Comparison of ENCODE assay signal across 37 cellular contexts in genomic region chr5:6218517-6218916, GRCh38.
DNase-seq lines count a peak whose midpoint lies in the region; ATAC-seq, FAIRE-seq and TF ChIP-seq lines count a peak whose summit lies in the region.
"Had no signal": no experiment of that assay in that cellular context is flagged by ENCODE, and none has a peak within 500 bp of the region (broad histone marks: within the 10 kb centered on the region; RNA-seq: fewer than 3 reads in every experiment).

No MANE protein-coding gene starts in this region.

- H4K8ac ChIP-seq in neuronal stem cell (ENCODE audit: low read depth, low read length), result no peak overlapping the region

- no peak for FAIRE-seq in HepG2 (lab: Jason Lieb, UNC)
- FAIRE-seq: A204.1, A549, D721Med had no signal

- no peak overlapping the region for H4K91ac ChIP-seq in neuronal stem cell (ENCODE audit: low read depth, low read length, poor library complexity)

- H2AFZ ChIP-seq in HepG2 (ENCODE audit: low read length), result no peak overlapping the region
- H2AFZ ChIP-seq in neuronal stem cell (ENCODE audit: low read length), result no peak overlapping the region
- no peak overlapping the region for H2AFZ ChIP-seq in hepatocyte

- H3K18ac ChIP-seq in neuronal stem cell (ENCODE audit: low read length), result no peak overlapping the region

- DNase-seq in HepG2 (ENCODE audit: low spot score), result no peak
- no peak for DNase-seq in right lobe of liver
- peak; percentile 5 for DNase-seq in islet precursor cell
- DNase-seq in neuronal stem cell (ENCODE audit: low spot score), result no peak
- peak; percentile 46 for DNase-seq in osteocyte (ENCODE audit: extremely low spot score, unreplicated experiment)
- DNase-seq in hepatocyte (ENCODE audit: low spot score), result no peak
- DNase-seq in posterior vena cava (ENCODE audit: low spot score), result no peak
- no peak for DNase-seq in transverse colon
- DNase-seq: 8988T; ACHN; AML-193; BE2C; C1 segment of cervical spinal cord; Caco-2; Calu3; CD4-positive, alpha-beta memory T cell; CD4-positive, alpha-beta T cell; CD4-positive, CD25-positive, alpha-beta regulatory T cell; CD8-positive, alpha-beta memory T cell; CD8-positive, alpha-beta T cell; COR-L47; DMS 273 treated with DMSO at 0.1 percent for 48 hours; DMS153; DMS53; DMS79; DMS79 treated with DMSO at 0.1 percent for 48 hours; DND-41; EL had no signal

- H2BK120ac ChIP-seq in neuronal stem cell (ENCODE audit: low read depth, low read length), result no peak overlapping the region

- no peak overlapping the region for H3K4me3 Mint-ChIP-seq in osteocyte (ENCODE audit: unreplicated experiment)
- H3K4me3 Mint-ChIP-seq: B cell; CD14-positive monocyte; CD4-positive, alpha-beta memory T cell; CD4-positive, alpha-beta T cell; CD8-positive, alpha-beta T cell had no signal

- H3K4ac ChIP-seq in neuronal stem cell (ENCODE audit: low read length), result no peak overlapping the region

- H3K9me3 Mint-ChIP-seq in osteocyte (ENCODE audit: unreplicated experiment), result peaks cover 15% of the 10 kb centered on the region
- H3K9me3 Mint-ChIP-seq: CD4-positive, alpha-beta T cell had no signal

- H3K36me3 Mint-ChIP-seq in osteocyte (ENCODE audit: unreplicated experiment), result no peaks in the 10 kb centered on the region
- H3K36me3 Mint-ChIP-seq: CD14-positive monocyte; CD4-positive, alpha-beta memory T cell; CD4-positive, CD25-positive, alpha-beta regulatory T cell; CD8-positive, alpha-beta memory T cell; CD8-positive, alpha-beta T cell had no signal

- no peaks in the 10 kb centered on the region for H3K4me1 Mint-ChIP-seq in osteocyte (ENCODE audit: unreplicated experiment)
- H3K4me1 Mint-ChIP-seq: B cell; CD14-positive monocyte; CD4-positive, alpha-beta memory T cell; CD4-positive, CD25-positive, alpha-beta regulatory T cell; CD8-positive, alpha-beta memory T cell had no signal

- H3K4me3 ChIP-seq in HepG2 (replicated peaks in 1 of 3; ENCODE audit: insufficient read depth in 1 of 3, low read depth in 2 of 3, low read length in 3 of 3), result no peak overlapping the region
- no peak overlapping the region for H3K4me3 ChIP-seq in right lobe of liver
- no peak overlapping the region for H3K4me3 ChIP-seq in neuronal stem cell (ENCODE audit: low read length in 2 of 2)
- H3K4me3 ChIP-seq in hepatocyte, result no peak overlapping the region
- no peak overlapping the region for H3K4me3 ChIP-seq in transverse colon
- H3K4me3 ChIP-seq: A549; BLaER1; BLaER1 treated with 17β-estradiol and CSF1 and Interleukin-3, amounts not matched to agents 10 nM and 100 nM had no signal

- H3K4me1 ChIP-seq in HepG2 (ENCODE audit: insufficient read depth, low read length) (peaks cover 23% of the 10 kb centered on the region), right lobe of liver (no peaks in the 10 kb centered on the region), neuronal stem cell (ENCODE audit: control insufficient read depth in 2 of 2, insufficient read depth in 1 of 2, low read depth in 1 of 2, low read length in 2 of 2) (peaks cover 0 to 7% of the 10 kb centered on the region in 2 donors), hepatocyte (ENCODE audit: insufficient read depth) (no peaks in the 10 kb centered on the region), transverse colon (no peaks in the 10 kb centered on the region)
- H3K4me1 ChIP-seq: A549, BE2C, Caco-2 had no signal

- H3K4me2 ChIP-seq in HepG2 (ENCODE audit: low read depth, low read length) (no peak overlapping the region), neuronal stem cell (ENCODE audit: insufficient read depth, low read length, poor library complexity, severe bottlenecking) (no peak overlapping the region), hepatocyte (no peak overlapping the region)
- H3K4me2 ChIP-seq: A549 had no signal

- no peak overlapping the region for H3K14ac ChIP-seq in neuronal stem cell (ENCODE audit: low read length)

- no peak overlapping the region for H3K27ac ChIP-seq in HepG2 (ENCODE audit: extremely low read length, insufficient read depth, low read length)
- H3K27ac ChIP-seq in right lobe of liver, result no peak overlapping the region
- H3K27ac ChIP-seq in neuronal stem cell (replicated peaks; ENCODE audit: low read length), result no peak overlapping the region
- no peak overlapping the region for H3K27ac ChIP-seq in hepatocyte
- H3K27ac ChIP-seq in transverse colon, result no peak overlapping the region
- H3K27ac ChIP-seq: 22Rv1; A549; BLaER1; BLaER1 treated with 17β-estradiol and CSF1 and Interleukin-3, amounts not matched to agents 10 nM and 100 nM; C4-2B had no signal

- TF ChIP-seq EP300 in HepG2 (IDR thresholded peaks at IDR 0.05; ENCODE audit: low read depth in 2 of 2, low read length in 2 of 2) (no peak), HepG2 (CRISPR knock-in tag; IDR thresholded peaks at IDR 0.05; ENCODE audit: borderline replicate concordance) (no peak), transverse colon (IDR thresholded peaks at IDR 0.05; ENCODE audit: low read depth) (no peak)

- H2BK12ac ChIP-seq in neuronal stem cell (ENCODE audit: low read length), result no peak overlapping the region

- no peaks in the 10 kb centered on the region for H3K79me1 ChIP-seq in neuronal stem cell (ENCODE audit: low read depth, low read length)

- BruUV-seq in HepG2 (replicated peaks; lab: Mats Ljungman, UMichigan), result no TSS peak

- no peak overlapping the region for H3K23ac ChIP-seq in neuronal stem cell (ENCODE audit: low read depth, low read length, poor library complexity)

- TF ChIP-seq POLR2A in HepG2 (IDR thresholded peaks at IDR 0.05; ENCODE audit: insufficient read depth in 1 of 2, low read depth in 2 of 2, low read length in 2 of 2) (no peak), right lobe of liver (IDR thresholded peaks at IDR 0.05) (no peak), transverse colon (IDR thresholded peaks at IDR 0.05) (no peak)

- H2BK5ac ChIP-seq in neuronal stem cell (ENCODE audit: low read length), result no peak overlapping the region

- H2AK5ac ChIP-seq in neuronal stem cell (ENCODE audit: low read depth, low read length), result peak overlapping the region; percentile 16

- H3K27me3 ChIP-seq in HepG2 (ENCODE audit: control insufficient read depth in 1 of 2, insufficient read depth in 2 of 2, low read length in 2 of 2) (no peaks in the 10 kb centered on the region; a peak in 1 of 5 replicates), right lobe of liver (no peaks in the 10 kb centered on the region), neuronal stem cell (ENCODE audit: control insufficient read depth in 3 of 3, insufficient read depth in 3 of 3, low read depth in 1 of 3, low read length in 3 of 3) (no peaks in the 10 kb centered on the region), hepatocyte (no peaks in the 10 kb centered on the region), transverse colon (no peaks in the 10 kb centered on the region)
- H3K27me3 ChIP-seq: BE2C; BLaER1; BLaER1 treated with 17β-estradiol and CSF1 and Interleukin-3, amounts not matched to agents 10 nM and 100 nM had no signal

- H3K9ac ChIP-seq in HepG2 (ENCODE audit: insufficient read depth, low read depth, low read length) (no peak overlapping the region), neuronal stem cell (ENCODE audit: low read depth, low read length, poor library complexity) (no peak overlapping the region)
- H3K9ac ChIP-seq: BLaER1; BLaER1 treated with 17β-estradiol and CSF1 and Interleukin-3, amounts not matched to agents 10 nM and 100 nM had no signal

- H4K20me1 ChIP-seq in HepG2 (ENCODE audit: insufficient read depth, low read length) (no peaks in the 10 kb centered on the region), hepatocyte (ENCODE audit: insufficient read depth, poor library complexity, severe bottlenecking) (no peaks in the 10 kb centered on the region)
- H4K20me1 ChIP-seq: BLaER1; BLaER1 treated with 17β-estradiol and CSF1 and Interleukin-3, amounts not matched to agents 10 nM and 100 nM had no signal

- CTCF ChIA-PET in HepG2 (lab: Yijun Ruan, JAX; ENCODE audit: low intra/inter-chr PET ratio, low total read pairs), result no interaction called here

- H2BK15ac ChIP-seq in neuronal stem cell (ENCODE audit: low read length), result no peak overlapping the region

- H3K36me3 ChIP-seq in HepG2 (replicated peaks in 1 of 2; ENCODE audit: control insufficient read depth in 1 of 2, insufficient read depth in 2 of 2, low read length in 2 of 2), result no peaks in the 10 kb centered on the region
- H3K36me3 ChIP-seq in right lobe of liver, result no peaks in the 10 kb centered on the region
- no peaks in the 10 kb centered on the region for H3K36me3 ChIP-seq in neuronal stem cell (replicated peaks in 1 of 2; ENCODE audit: control insufficient read depth in 2 of 2, insufficient read depth in 2 of 2, low read length in 2 of 2)
- no peaks in the 10 kb centered on the region for H3K36me3 ChIP-seq in hepatocyte (replicated peaks; ENCODE audit: insufficient read depth, low read depth)
- H3K36me3 ChIP-seq in transverse colon, result no peaks in the 10 kb centered on the region
- H3K36me3 ChIP-seq: BE2C; BLaER1; BLaER1 treated with 17β-estradiol and CSF1 and Interleukin-3, amounts not matched to agents 10 nM and 100 nM had no signal

- H3K27ac Mint-ChIP-seq in osteocyte (ENCODE audit: unreplicated experiment), result no peak overlapping the region
- H3K27ac Mint-ChIP-seq: B cell; CD14-positive monocyte; CD4-positive, alpha-beta memory T cell; CD4-positive, alpha-beta T cell; CD4-positive, CD25-positive, alpha-beta regulatory T cell; CD8-positive, alpha-beta memory T cell; CD8-positive, alpha-beta T cell had no signal

- no peaks in the 10 kb centered on the region for H3K27me3 Mint-ChIP-seq in osteocyte (ENCODE audit: unreplicated experiment)
- H3K27me3 Mint-ChIP-seq: CD4-positive, alpha-beta T cell; CD4-positive, CD25-positive, alpha-beta regulatory T cell had no signal

- POLR2A ChIA-PET in HepG2 (lab: Yijun Ruan, JAX), result no interaction called here

- H3K9me2 ChIP-seq in hepatocyte (replicated peaks; ENCODE audit: insufficient read depth), result no peaks in the 10 kb centered on the region

- no peaks in the 10 kb centered on the region for H3K9me3 ChIP-seq in HepG2 (ENCODE audit: low read length)
- H3K9me3 ChIP-seq in right lobe of liver, result no peaks in the 10 kb centered on the region
- peaks cover 0 to 2% of the 10 kb centered on the region in 2 donors for H3K9me3 ChIP-seq in neuronal stem cell (replicated peaks in 1 of 2; ENCODE audit: control insufficient read depth in 2 of 2, insufficient read depth in 1 of 2, low read depth in 1 of 2, low read length in 2 of 2)
- H3K9me3 ChIP-seq in hepatocyte (ENCODE audit: low read depth), result no peaks in the 10 kb centered on the region
- no peaks in the 10 kb centered on the region for H3K9me3 ChIP-seq in transverse colon
- H3K9me3 ChIP-seq: A549, BE2C, Caco-2 had no signal

- intact Hi-C loops in HepG2 (cut with micrococcal nuclease; ENCODE audit: unreplicated experiment), result no loop called here
- intact Hi-C loops in right lobe of liver (cut with DNase I), result no loop called here
- intact Hi-C loops in posterior vena cava (cut with DNase I), result no loop called here
- intact Hi-C loops in transverse colon (cut with DNase I; ENCODE audit: low total_unique reads), result no loop called here

- H3K79me2 ChIP-seq in HepG2 (ENCODE audit: insufficient read depth, low read length), result no peaks in the 10 kb centered on the region
- no peaks in the 10 kb centered on the region for H3K79me2 ChIP-seq in hepatocyte

- TF ChIP-seq CTCF in HepG2 (CRISPR knock-in tag; IDR thresholded peaks at IDR 0.05), result no peak
- TF ChIP-seq CTCF in right lobe of liver (IDR thresholded peaks at IDR 0.05), result no peak
- TF ChIP-seq CTCF in osteocyte (IDR thresholded peaks at IDR 0.05), result no peak
- no peak for TF ChIP-seq CTCF in hepatocyte (IDR thresholded peaks at IDR 0.05; ENCODE audit: poor library complexity)
- no peak for TF ChIP-seq CTCF in transverse colon (IDR thresholded peaks at IDR 0.05)

- 63% methylated on average over 4 of the region's 6 CpGs for WGBS in HepG2 (ENCODE audit: low lambda C conversion rate)
- WGBS in right lobe of liver (ENCODE audit: insufficient coverage, low coverage, low lambda C conversion rate, missing lambda C conversion rate), result 58% methylated on average over 5 of the region's 6 CpGs
- no CpG with 5 or more reads among the region's 6 CpGs for WGBS in neuronal stem cell (ENCODE audit: extremely low coverage in 2 of 2, insufficient read length in 2 of 2, insufficient replicate concordance in 1 of 2), 2 donors
- 77% methylated on average over 6 of the region's 6 CpGs for WGBS in hepatocyte (ENCODE audit: low lambda C conversion rate, missing lambda C conversion rate)
- WGBS in transverse colon (ENCODE audit: low coverage in 1 of 2), 2 donors, result 52 to 64% methylated on average over 3 to 6 of the region's 6 CpGs

- TF ChIP-seq RAD21 in HepG2 (CRISPR knock-in tag; IDR thresholded peaks at IDR 0.05), result no peak

- in situ Hi-C loops in HepG2 (cut with HindIII; ENCODE audit: extremely low pct_ligation_motif_present, low pct_unique_long_range_greater_than_20kb) (no loop called here), transverse colon (cut with MboI; ENCODE audit: low pct_ligation_motif_present in 1 of 4, low pct_unique_long_range_greater_than_20kb in 1 of 4, low sequenced_read_pairs in 3 of 4) (no loop called here)

- ATAC-seq in HepG2, result no peak
- ATAC-seq in right lobe of liver, result no peak
- ATAC-seq: A549; CD8-positive, alpha-beta T cell had no signal

Comparison
In these comparisons a context has a peak if more than half of its experiments do, and no peak if none do; other contexts are left out.
1. DNase-seq: peak in islet precursor cell (single experiment) and osteocyte (single experiment); none in HepG2 (single experiment), right lobe of liver (0 of 3), neuronal stem cell (single experiment), hepatocyte (single experiment), posterior vena cava (single experiment) and transverse colon (single experiment).